Comparison of ENCODE assay signal across 19 cellular contexts in the genomic region with DNA sequence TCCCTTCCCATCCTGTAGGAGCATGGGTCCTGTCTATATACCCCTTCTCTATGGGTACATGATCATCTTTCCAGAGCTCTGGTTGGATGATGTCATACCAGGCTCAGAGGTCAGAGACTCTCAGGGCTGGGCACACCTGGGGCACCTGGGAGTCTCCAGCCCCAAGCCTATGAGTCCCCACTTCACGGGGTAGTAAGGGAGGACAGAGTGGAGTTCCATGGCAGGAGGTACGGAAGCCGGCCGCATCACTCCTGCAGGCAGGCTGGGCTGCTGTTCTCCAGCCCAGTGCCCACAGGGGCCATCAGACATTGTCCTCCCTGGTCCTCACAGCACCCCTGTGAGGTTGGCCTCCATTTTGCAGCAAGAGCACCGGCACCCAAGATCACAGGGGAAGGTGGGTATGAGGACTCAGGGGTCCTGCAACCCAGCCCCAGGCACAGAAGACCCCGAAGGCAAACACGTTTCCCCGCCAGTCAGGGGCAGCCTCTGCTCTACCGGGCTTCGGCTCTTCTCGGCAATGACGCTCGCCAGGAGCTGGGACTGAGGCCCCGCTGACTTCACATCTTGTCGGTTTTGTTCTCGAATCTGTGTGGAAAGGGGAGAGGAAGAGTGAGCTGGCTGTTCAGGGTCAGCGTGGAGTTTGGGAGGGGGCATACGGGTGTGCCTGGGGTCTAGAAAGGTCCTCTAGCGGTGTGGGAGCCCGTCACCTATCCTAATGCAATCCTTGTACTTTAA.
"Had no signal": no experiment of that assay in that cellular context is flagged by ENCODE, and none has a peak within 500 bp of the region (broad histone marks: within the 10 kb centered on the region; RNA-seq: fewer than 3 reads in every experiment).

No MANE protein-coding gene starts in this region.

- H3K27ac ChIP-seq: epithelial cell of prostate, esophagus muscularis mucosa, gastrocnemius medialis, neural progenitor cell, ovary, tibial artery, upper lobe of left lung, uterus had no signal

- H3K4me1 ChIP-seq: gastrocnemius medialis, neural progenitor cell, tibial artery, uterus had no signal

- DNase-seq: effector memory CD4-positive, alpha-beta T cell; gastrocnemius medialis; left colon; left ventricle myocardium superior; mesenchymal stem cell; midbrain; nucleus accumbens; ovary; right cardiac atrium; stimulated activated naive CD4-positive, alpha-beta T cell treated with Interleukin-2 at 50 U/mL for 16 hours; tibial artery; uterus had no signal

- H3K9ac ChIP-seq: neural progenitor cell had no signal

- H3K36me3 ChIP-seq: gastrocnemius medialis, neural progenitor cell, ovary, tibial artery, upper lobe of left lung, uterus had no signal

- H3K4me3 Mint-ChIP-seq: natural killer cell treated with Interleukin-12 subunit alpha and Interleukin-12 subunit beta and Interleukin-15 and Interleukin-18, amount 100 ng/mL, for 72 hours; neural progenitor cell had no signal

- H3K4me2 ChIP-seq: neural progenitor cell had no signal

- H3K9me3 Mint-ChIP-seq: natural killer cell treated with Interleukin-12 subunit alpha and Interleukin-12 subunit beta and Interleukin-15 and Interleukin-18, amount 100 ng/mL, for 72 hours; neural progenitor cell had no signal

- H3K4me3 ChIP-seq: esophagus muscularis mucosa, gastrocnemius medialis, lung, neural progenitor cell, ovary, tibial artery, upper lobe of left lung, uterus had no signal

- H3K9me3 ChIP-seq: esophagus muscularis mucosa, gastrocnemius medialis, ovary, tibial artery, upper lobe of left lung, uterus had no signal

- H3K27me3 ChIP-seq: esophagus muscularis mucosa, gastrocnemius medialis, neural progenitor cell, ovary, upper lobe of left lung, uterus had no signal

- H2AFZ ChIP-seq: neural progenitor cell had no signal

- H3K36me3 Mint-ChIP-seq: natural killer cell treated with Interleukin-12 subunit alpha and Interleukin-12 subunit beta and Interleukin-15 and Interleukin-18, amount 100 ng/mL, for 72 hours had no signal

- H3K27ac Mint-ChIP-seq: natural killer cell treated with Interleukin-12 subunit alpha and Interleukin-12 subunit beta and Interleukin-15 and Interleukin-18, amount 100 ng/mL, for 72 hours; neural progenitor cell; progenitor cell of endocrine pancreas had no signal
